Comparison of ENCODE assay signal across 9 cellular contexts in genomic region chr5:37836173-37837100, GRCh38. TPM values are rescaled to one million over a fixed set of nuclear protein-coding genes. Genes with fewer than 3 reads are reported as not detected.
A peak's percentile ranks its signal among the peaks of the same experiment; 100 is the strongest.
DNase-seq lines count a peak whose midpoint lies in the region; ATAC-seq, FAIRE-seq and TF ChIP-seq lines count a peak whose summit lies in the region.
"Had no signal": no experiment of that assay in that cellular context is flagged by ENCODE, and none has a peak within 500 bp of the region (broad histone marks: within the 10 kb centered on the region; RNA-seq: fewer than 3 reads in every experiment).

No MANE protein-coding gene starts in this region.

- intact Hi-C loops in dorsolateral prefrontal cortex (cut with DNase I) = loop anchor here (1.0 to 5.0 kb wide), 3 partner anchors 114 to 357 kb away; no protein-coding TSS in a partner anchor

- H3K4me1 Mint-ChIP-seq in mesothelial cell of epicardium = peaks cover 38% of the 10 kb centered on the region

- no peak for TF ChIP-seq RAD21 in A549 (conservative IDR thresholded peaks at IDR 0.05 in 1 of 2, IDR thresholded peaks at IDR 0.05 in 1 of 2)

- H3K4me3 Mint-ChIP-seq in mesothelial cell of epicardium = peak overlapping the region; percentile 74

- WGBS in A549 (ENCODE audit: missing lambda C conversion rate) = 36% methylated on average over 41 of the region's 62 CpGs

- no peaks in the 10 kb centered on the region; the same call in 2 of the 3 replicates for H3K9me3 ChIP-seq in A549

- no peak for TF ChIP-seq EP300 in A549 (IDR thresholded peaks at IDR 0.05)

- H3K27ac Mint-ChIP-seq in mesothelial cell of epicardium = no peak overlapping the region
- H3K27ac Mint-ChIP-seq: activated B cell treated with CpG ODN at 0.5 μM for 24 hours had no signal

- H3K4me3 ChIP-seq in A549 = peak overlapping the region; percentile 51
- H3K4me3 ChIP-seq in HL-60 (replicated peaks; ENCODE audit: insufficient read depth, low read length) = peak overlapping the region; percentile 5; the same call in 1 of the 2 replicates
- H3K4me3 ChIP-seq in dorsolateral prefrontal cortex = peak overlapping the region; percentile 33 to 77 (median 61)

- H3K27me3 ChIP-seq in HL-60 (ENCODE audit: insufficient read depth, poor library complexity, severe bottlenecking) = peaks cover 89% of the 10 kb centered on the region
- peaks cover 0 to 99% (median 70%) of the 10 kb centered on the region in 45 donors for H3K27me3 ChIP-seq in dorsolateral prefrontal cortex

- H3K27ac ChIP-seq in A549 (peak overlapping the region in 1 of 2 experiments; percentile 20; a peak in 1 of 6 replicates), HL-60 (replicated peaks) (no peak overlapping the region), dorsolateral prefrontal cortex (peak overlapping the region in 43 of 59 donors; percentile 5 to 85 (median 64))

- TF ChIP-seq CTCF in A549 (IDR thresholded peaks at IDR 0.05) (no peak), HL-60 (IDR thresholded peaks at IDR 0.05; ENCODE audit: insufficient read depth, low read length) (no peak), dorsolateral prefrontal cortex (IDR thresholded peaks at IDR 0.05 in 54 of 56, conservative IDR thresholded peaks at IDR 0.05 in 2 of 56; ENCODE audit: low read depth in 1 of 56, partially characterized antibody in 56 of 56) (peak in 1 of 56 donors; percentile 6), mesothelial cell of epicardium (IDR thresholded peaks at IDR 0.05; ENCODE audit: unreplicated experiment) (no peak)

- ATAC-seq in A549 (peak in 1 of 2 experiments; percentile 46; a peak in 3 of 6 replicates), HG02623 (IDR thresholded peaks at IDR 0.05; ENCODE audit: unreplicated experiment) (no peak)

- H3K27me3 Mint-ChIP-seq in mesothelial cell of epicardium (ENCODE audit: low read depth) = peaks cover 91% of the 10 kb centered on the region

- peaks cover 18% of the 10 kb centered on the region for H3K4me1 ChIP-seq in A549

- DNase-seq in A549 (ENCODE audit: low read depth in 1 of 2, low spot score in 1 of 2) (peak in 1 of 2 experiments; percentile 28), HL-60 (ENCODE audit: low read depth in 1 of 2, low spot score in 1 of 2) (no peak), dorsolateral prefrontal cortex (peak in 2 of 10 donors; percentile 12 to 32), mesothelial cell of epicardium (ENCODE audit: low spot score in 2 of 2, unreplicated experiment in 2 of 2) (no peak), NCI-H2107 (lab: John Stamatoyannopoulos, UW) (no peak), superior temporal gyrus (ENCODE audit: extremely low spot score) (no peak)
- no peak for DNase-seq in central memory CD4-positive, alpha-beta T cell

- peak overlapping the region; percentile 95 for H3K4me2 ChIP-seq in A549

- CTCF ChIA-PET in A549 (lab: Yijun Ruan, JAX) = interaction anchor here (0.7 to 1.8 kb wide), 21 partner anchors 9 to 423 kb away, joined by 3 to 19 read pairs (median 3); no protein-coding TSS in a partner anchor

- POLR2A ChIA-PET in A549 (lab: Yijun Ruan, JAX) = interaction anchor here (0.6 kb wide), 1 partner anchor 458 kb away, joined by 4 read pairs; no protein-coding TSS in a partner anchor

- H3K9me3 Mint-ChIP-seq in mesothelial cell of epicardium = no peaks in the 10 kb centered on the region
- H3K9me3 Mint-ChIP-seq: activated B cell treated with CpG ODN at 0.5 μM for 24 hours had no signal

- FAIRE-seq in A549 (lab: Jason Lieb, UNC) = no peak

- H3K36me3 Mint-ChIP-seq in mesothelial cell of epicardium = no peaks in the 10 kb centered on the region

- TF ChIP-seq POLR2A in A549 (IDR thresholded peaks at IDR 0.05; ENCODE audit: low read length) = no peak

TF ChIP-seq in A549, 52 proteins besides CTCF, POLR2A, EP300 and RAD21:
- TF ChIP-seq E2F6 (IDR thresholded peaks at IDR 0.05; ENCODE audit: borderline replicate concordance, low read depth) (peak; percentile 53; the same call in 1 of the 2 replicates), JUN (IDR thresholded peaks at IDR 0.05) (no peak)

RNA-seq across cellular contexts. Expression of gene GDNF, which starts 3.4 kb away (rescaled TPM):
- polyA plus RNA-seq in A549 (2011; rRNA removed) = 0.01 and 0.03 TPM in 2 replicates
- not detected in 2 replicates for polyA plus RNA-seq in A549 (2012; cell fraction: cytosol; rRNA removed)
- polyA plus RNA-seq in A549 (2012; cell fraction: nucleus; rRNA removed) = 0.01 TPM in 1 of 2 replicates, not detected in the other
- not detected in 3 replicates for polyA plus RNA-seq in A549 (2017; fragmentation: RNase III; extraction: RNeasy Plus Mini Kit Qiagen cat#74134 plus additional on column Dnase treatment)
- 0.05 TPM in 1 of 2 replicates, not detected in the other for polyA minus RNA-seq in A549 (2011; rRNA and poly(A)+ RNA removed)
- 1 to 10 TPM in 54 of 120 experiments, under 1 TPM in 63, not detected in 3; 0.14 to 5.8 (median 0.91) TPM for total RNA-seq in dorsolateral prefrontal cortex
- total RNA-seq in mesothelial cell of epicardium = 0.51 to 0.86 TPM (median 0.85 TPM) in 3 replicates
- total RNA-seq: activated B cell treated with CpG ODN at 0.5 μM for 24 hours had no signal

Comparison
In these comparisons a context has a peak if more than half of its experiments do, and no peak if none do; other contexts are left out.
1. H3K4me3 ChIP-seq: peak in every context shown above with its lines; median percentile 61 in dorsolateral prefrontal cortex; 51 in A549; 5 in HL-60.